Comparison of ENCODE assay signal across 9 cellular contexts in genomic region chr15:62758126-62758951, GRCh38.
DNase-seq lines count a peak whose midpoint lies in the region; ATAC-seq and TF ChIP-seq lines count a peak whose summit lies in the region.
"Had no signal": no experiment of that assay in that cellular context is flagged by ENCODE, and none has a peak within 500 bp of the region (broad histone marks: within the 10 kb centered on the region; RNA-seq: fewer than 3 reads in every experiment).

No MANE protein-coding gene starts in this region.

- H3K36me3 ChIP-seq in left ventricle myocardium inferior: peaks cover 65% of the 10 kb centered on the region

- DNase-seq in ELR (ENCODE audit: low read depth) (peak; percentile 84), amniotic epithelial cell (ENCODE audit: low read depth) (peak; percentile 87), left ventricle myocardium inferior (no peak), retinal pigment epithelial cell (ENCODE audit: low read depth) (peak; percentile 86)
- DNase-seq in activated naive CD4-positive, alpha-beta T cell treated with anti-CD3 and anti-CD28 coated beads, Interleukin-2, amount 50 U/mL, for 72 hours (ENCODE audit: low spot score in 2 of 2): no peak

- H3K36me3 Mint-ChIP-seq in activated naive CD4-positive, alpha-beta T cell treated with anti-CD3 and anti-CD28 coated beads, Interleukin-2, amount 50 U/mL, for 72 hours: no peaks in the 10 kb centered on the region

- TF ChIP-seq CTCF in left ventricle myocardium inferior (IDR thresholded peaks at IDR 0.05; ENCODE audit: borderline replicate concordance) (no peak), retinal pigment epithelial cell (conservative IDR thresholded peaks at IDR 0.05; ENCODE audit: low read depth, low read length) (no peak)

- no peaks in the 10 kb centered on the region for H3K9me3 ChIP-seq in left ventricle myocardium inferior (replicated peaks)

- H3K27me3 ChIP-seq in left ventricle myocardium inferior (ENCODE audit: low read depth): no peaks in the 10 kb centered on the region

- peaks cover 20% of the 10 kb centered on the region for H3K4me1 ChIP-seq in left ventricle myocardium inferior

- H3K9me3 Mint-ChIP-seq in activated naive CD4-positive, alpha-beta T cell treated with anti-CD3 and anti-CD28 coated beads, Interleukin-2, amount 50 U/mL, for 72 hours: no peaks in the 10 kb centered on the region

- intact Hi-C loops in left ventricle myocardium inferior (cut with micrococcal nuclease): no loop called here

- H3K27ac ChIP-seq in left ventricle myocardium inferior (replicated peaks): peak overlapping the region; percentile 68
- H3K27ac ChIP-seq: HL-60 had no signal

- no peak overlapping the region for H3K27ac Mint-ChIP-seq in activated naive CD4-positive, alpha-beta T cell treated with anti-CD3 and anti-CD28 coated beads, Interleukin-2, amount 50 U/mL, for 72 hours

- ATAC-seq in GM21360 (IDR thresholded peaks at IDR 0.05; ENCODE audit: unreplicated experiment) (no peak), GM18520 (IDR thresholded peaks at IDR 0.05; ENCODE audit: unreplicated experiment) (no peak)
- ATAC-seq in activated CD4-positive, CD25-positive, alpha-beta regulatory T cell treated with anti-CD3 and anti-CD28 coated beads, Interleukin-2, amount 50 U/mL, for 24 hours: no peak
- ATAC-seq in activated naive CD4-positive, alpha-beta T cell treated with anti-CD3 and anti-CD28 coated beads, Interleukin-2, amount 50 U/mL, for 72 hours: no peak

- H3K4me3 ChIP-seq in left ventricle myocardium inferior (no peak overlapping the region), retinal pigment epithelial cell (ENCODE audit: low read length) (no peak overlapping the region)

Comparison
In these comparisons a context has a peak if more than half of its experiments do, and no peak if none do; other contexts are left out.
1. DNase-seq: peak in ELR (single experiment), amniotic epithelial cell (single experiment) and retinal pigment epithelial cell (single experiment); none in left ventricle myocardium inferior (single experiment) and activated naive CD4-positive, alpha-beta T cell treated with anti-CD3 and anti-CD28 coated beads, Interleukin-2, amount 50 U/mL, for 72 hours (0 of 2).